In genomic region chr15:74723754-74724334, GRCh38 we compare ENCODE assay signal across 8 cellular contexts. TPM values are rescaled to one million over a fixed set of nuclear protein-coding genes. Genes with fewer than 3 reads are reported as not detected.
DNase-seq lines count a peak whose midpoint lies in the region; ATAC-seq and TF ChIP-seq lines count a peak whose summit lies in the region.

No MANE protein-coding gene starts in this region.

- H3K4me1 ChIP-seq in left ventricle myocardium inferior = peaks cover 39% of the 10 kb centered on the region

- H3K27me3 ChIP-seq in left ventricle myocardium inferior (ENCODE audit: low read depth) = no peaks in the 10 kb centered on the region
- H3K27me3 ChIP-seq in kidney epithelial cell (ENCODE audit: control insufficient read depth, insufficient read depth, low read length) = peaks cover 30% of the 10 kb centered on the region

- ATAC-seq in Right ventricle myocardium superior (ENCODE audit: poor library complexity) = peak; percentile 22
- no peak for ATAC-seq in GM19035 (IDR thresholded peaks at IDR 0.05; ENCODE audit: unreplicated experiment)
- ATAC-seq in GM19328 (IDR thresholded peaks at IDR 0.05; ENCODE audit: unreplicated experiment) = no peak

- TF ChIP-seq CTCF in left ventricle myocardium inferior (IDR thresholded peaks at IDR 0.05; ENCODE audit: borderline replicate concordance) = no peak
- no peak for TF ChIP-seq CTCF in kidney epithelial cell (IDR thresholded peaks at IDR 0.05; ENCODE audit: insufficient read depth, low read length, poor library complexity, severe bottlenecking)

- intact Hi-C loops in Right ventricle myocardium superior (cut with DNase I) (no loop called here), left ventricle myocardium inferior (cut with micrococcal nuclease) (no loop called here)

- no peaks in the 10 kb centered on the region for H3K9me3 ChIP-seq in left ventricle myocardium inferior (replicated peaks)

- H3K4me3 ChIP-seq in left ventricle myocardium inferior (no peak overlapping the region), kidney epithelial cell (ENCODE audit: low read depth, low read length) (no peak overlapping the region)

- DNase-seq in Right ventricle myocardium superior (no peak), left ventricle myocardium inferior (no peak), NCI-H2081 treated with DMSO at 0.1 percent for 48 hours (lab: John Stamatoyannopoulos, UW) (peak; percentile 34), amniotic epithelial cell (ENCODE audit: low read depth) (peak; percentile 70), kidney epithelial cell (ENCODE audit: low read depth) (peak; percentile 18), UCSD-AML1 (lab: John Stamatoyannopoulos, UW; ENCODE audit: unreplicated experiment) (no peak)

- H3K27ac ChIP-seq in left ventricle myocardium inferior (replicated peaks) = no peak overlapping the region

- H3K36me3 ChIP-seq in left ventricle myocardium inferior = no peaks in the 10 kb centered on the region
- H3K36me3 ChIP-seq in kidney epithelial cell (ENCODE audit: control insufficient read depth, insufficient read depth, low read length) = no peaks in the 10 kb centered on the region

RNA-seq across cellular contexts. Expression of gene CYP1A1, which starts 1.5 kb away (rescaled TPM):
- total RNA-seq in Right ventricle myocardium superior (0.30 TPM), left ventricle myocardium inferior (0.41 TPM), kidney epithelial cell (0.33 TPM in 1 of 2 replicates, not detected in the other)

RNA-seq across cellular contexts. Expression of gene CYP1A2, which starts 24.8 kb away (rescaled TPM):
- total RNA-seq in Right ventricle myocardium superior (not detected), left ventricle myocardium inferior (not detected), kidney epithelial cell (not detected in 2 replicates)

RNA-seq across cellular contexts. Expression of gene EDC3, which starts 28.0 kb away (rescaled TPM):
- total RNA-seq in Right ventricle myocardium superior = 14.4 TPM
- 17.2 TPM for total RNA-seq in left ventricle myocardium inferior
- total RNA-seq in kidney epithelial cell = 15.3 and 24.9 TPM in 2 replicates

RNA-seq across cellular contexts. Expression of gene CSK, which starts 58.0 kb away (rescaled TPM):
- total RNA-seq in Right ventricle myocardium superior = 45.5 TPM
- 34.0 TPM for total RNA-seq in left ventricle myocardium inferior
- 48.0 and 51.0 TPM in 2 replicates for total RNA-seq in kidney epithelial cell

Comparison
In these comparisons a context has a peak if more than half of its experiments do, and no peak if none do; other contexts are left out.
1. DNase-seq: peak in NCI-H2081 treated with DMSO at 0.1 percent for 48 hours (single experiment), amniotic epithelial cell (single experiment) and kidney epithelial cell (single experiment); none in Right ventricle myocardium superior (single experiment), left ventricle myocardium inferior (single experiment) and UCSD-AML1 (single experiment).